ENCODE assay signal across 19 cellular contexts in genomic region chr3:53588122-53588521, GRCh38.
DNase-seq lines count a peak whose midpoint lies in the region; ATAC-seq and TF ChIP-seq lines count a peak whose summit lies in the region.
"Had no signal": no experiment of that assay in that cellular context is flagged by ENCODE, and none has a peak within 500 bp of the region (broad histone marks: within the 10 kb centered on the region; RNA-seq: fewer than 3 reads in every experiment).

No MANE protein-coding gene starts in this region.

- in situ Hi-C loops in mammary epithelial cell (cut with MboI; ENCODE audit: low sequenced_read_pairs in 2 of 2) = no loop called here

- no peaks in the 10 kb centered on the region for H3K4me1 Mint-ChIP-seq in MCF 10A (ENCODE audit: insufficient read depth, unreplicated experiment)
- no peaks in the 10 kb centered on the region for H3K4me1 Mint-ChIP-seq in stimulated activated effector memory CD8-positive, alpha-beta T cell treated with anti-CD3 and anti-CD28 coated beads, Interleukin-12 subunit alpha, Interleukin-12 subunit beta, amount 100 ng/mL, for 72 hours
- peaks cover 1% of the 10 kb centered on the region for H3K4me1 Mint-ChIP-seq in T-helper 2 cell treated with Interferon-gamma antibody and Interleukin-4, amounts not matched to agents 5 μg/mL and 100 μg/mL, for 36 hours (ENCODE audit: low read depth)

- POLR2A ChIA-PET in MCF 10A (lab: Yijun Ruan, JAX) = interaction anchor here (0.7 kb wide), 1 partner anchor 20 kb away, joined by 3 read pairs; no protein-coding TSS in a partner anchor

- H3K27me3 ChIP-seq in breast epithelium (no peaks in the 10 kb centered on the region), mammary epithelial cell (ENCODE audit: insufficient read depth, low read length) (no peaks in the 10 kb centered on the region), esophagus muscularis mucosa (no peaks in the 10 kb centered on the region)
- H3K27me3 ChIP-seq: SJSA1 had no signal

- no peaks in the 10 kb centered on the region for H3K36me3 ChIP-seq in breast epithelium
- no peaks in the 10 kb centered on the region for H3K36me3 ChIP-seq in mammary epithelial cell (ENCODE audit: insufficient read depth, low read length)
- no peaks in the 10 kb centered on the region for H3K36me3 ChIP-seq in esophagus muscularis mucosa
- H3K36me3 ChIP-seq: HAP-1, SJSA1 had no signal

- no peaks in the 10 kb centered on the region for H4K20me1 ChIP-seq in mammary epithelial cell (ENCODE audit: insufficient read depth, low read length)

- no peak overlapping the region for H2AFZ ChIP-seq in mammary epithelial cell (ENCODE audit: low read depth, low read length)
- H2AFZ ChIP-seq: GM23248, PC-9 had no signal

- H3K27me3 Mint-ChIP-seq in MCF 10A (ENCODE audit: insufficient read depth, unreplicated experiment) = peaks cover 24% of the 10 kb centered on the region
- H3K27me3 Mint-ChIP-seq in T-helper 2 cell treated with Interferon-gamma antibody and Interleukin-4, amounts not matched to agents 5 μg/mL and 100 μg/mL, for 36 hours (ENCODE audit: low read depth) = peaks cover 21% of the 10 kb centered on the region
- H3K27me3 Mint-ChIP-seq: B cell had no signal

- H3K36me3 Mint-ChIP-seq in MCF 10A (ENCODE audit: insufficient read depth, unreplicated experiment) = no peaks in the 10 kb centered on the region
- H3K36me3 Mint-ChIP-seq in stimulated activated effector memory CD8-positive, alpha-beta T cell treated with anti-CD3 and anti-CD28 coated beads, Interleukin-12 subunit alpha, Interleukin-12 subunit beta, amount 100 ng/mL, for 72 hours = no peaks in the 10 kb centered on the region
- H3K36me3 Mint-ChIP-seq in T-helper 2 cell treated with Interferon-gamma antibody and Interleukin-4, amounts not matched to agents 5 μg/mL and 100 μg/mL, for 36 hours (ENCODE audit: low read depth) = no peaks in the 10 kb centered on the region

- dilution Hi-C loops in mammary epithelial cell (cut with HindIII; ENCODE audit: low sequenced_read_pairs) = no loop called here

- H3K27ac ChIP-seq in breast epithelium (no peak overlapping the region), mammary epithelial cell (ENCODE audit: insufficient read depth, low read depth, low read length) (no peak overlapping the region), esophagus muscularis mucosa (replicated peaks in 1 of 4) (no peak overlapping the region)
- H3K27ac ChIP-seq: GM23248, PC-9, SJSA1 had no signal

- H3K4me1 ChIP-seq in breast epithelium (no peaks in the 10 kb centered on the region), mammary epithelial cell (ENCODE audit: insufficient read depth, low read length) (peaks cover 6% of the 10 kb centered on the region), esophagus muscularis mucosa (no peaks in the 10 kb centered on the region)
- H3K4me1 ChIP-seq: HAP-1, SJSA1 had no signal

- no peak overlapping the region for H3K4me2 ChIP-seq in mammary epithelial cell (ENCODE audit: insufficient read depth, low read depth, low read length)
- H3K4me2 ChIP-seq: PC-9 had no signal

- H3K4me3 ChIP-seq in breast epithelium (no peak overlapping the region), mammary epithelial cell (replicated peaks in 1 of 3; ENCODE audit: insufficient read depth in 1 of 3, low read depth in 2 of 3, low read length in 3 of 3) (no peak overlapping the region), esophagus muscularis mucosa (no peak overlapping the region)
- H3K4me3 ChIP-seq: GM23248, HAP-1, PC-9, SJSA1 had no signal

- no peaks in the 10 kb centered on the region for H3K9me3 Mint-ChIP-seq in MCF 10A (ENCODE audit: unreplicated experiment)
- no peaks in the 10 kb centered on the region for H3K9me3 Mint-ChIP-seq in stimulated activated effector memory CD8-positive, alpha-beta T cell treated with anti-CD3 and anti-CD28 coated beads, Interleukin-12 subunit alpha, Interleukin-12 subunit beta, amount 100 ng/mL, for 72 hours
- no peaks in the 10 kb centered on the region for H3K9me3 Mint-ChIP-seq in T-helper 2 cell treated with Interferon-gamma antibody and Interleukin-4, amounts not matched to agents 5 μg/mL and 100 μg/mL, for 36 hours

- CTCF ChIA-PET in MCF 10A (lab: Yijun Ruan, JAX) (interaction anchor here (0.6 to 0.7 kb wide), 2 partner anchors 8 to 18 kb away, joined by 3 read pairs; no protein-coding TSS in a partner anchor), mammary epithelial cell (lab: Charles Lee; ENCODE audit: low non-redundant PET) (no interaction called here)

- no peaks in the 10 kb centered on the region for H3K79me2 ChIP-seq in mammary epithelial cell (ENCODE audit: insufficient read depth, low read length)

- WGBS in mammary epithelial cell (ENCODE audit: low coverage, missing lambda C conversion rate) = 52% methylated on average over 3 of the region's 4 CpGs
- 100% methylated on average over 1 of the region's 4 CpGs for WGBS in esophagus muscularis mucosa

- no TSS peak for BruUV-seq in MCF 10A (replicated peaks; lab: Mats Ljungman, UMichigan)
- no TSS peak for BruUV-seq in mammary epithelial cell (replicated peaks; lab: Mats Ljungman, UMichigan)

- intact Hi-C loops in MCF 10A (cut with micrococcal nuclease) (no loop called here), breast epithelium (cut with DNase I; ENCODE audit: low total_unique reads) (no loop called here), mammary epithelial cell (cut with micrococcal nuclease) (no loop called here), esophagus muscularis mucosa (cut with DNase I) (no loop called here)

- no peaks in the 10 kb centered on the region for H3K9me3 ChIP-seq in breast epithelium
- H3K9me3 ChIP-seq in mammary epithelial cell (replicated peaks; ENCODE audit: insufficient read depth, low read length) = no peaks in the 10 kb centered on the region
- no peaks in the 10 kb centered on the region for H3K9me3 ChIP-seq in esophagus muscularis mucosa
- H3K9me3 ChIP-seq: HAP-1, SJSA1 had no signal

- no peak overlapping the region for H3K4me3 Mint-ChIP-seq in MCF 10A (ENCODE audit: unreplicated experiment)
- no peak overlapping the region for H3K4me3 Mint-ChIP-seq in stimulated activated effector memory CD8-positive, alpha-beta T cell treated with anti-CD3 and anti-CD28 coated beads, Interleukin-12 subunit alpha, Interleukin-12 subunit beta, amount 100 ng/mL, for 72 hours
- H3K4me3 Mint-ChIP-seq in T-helper 2 cell treated with Interferon-gamma antibody and Interleukin-4, amounts not matched to agents 5 μg/mL and 100 μg/mL, for 36 hours = no peak overlapping the region
- H3K4me3 Mint-ChIP-seq: B cell had no signal

- peak; percentile 4 for DNase-seq in MCF 10A (ENCODE audit: unreplicated experiment)
- no peak for DNase-seq in breast epithelium (ENCODE audit: low spot score in 2 of 2)
- peak; percentile 18 for DNase-seq in mammary epithelial cell
- DNase-seq in left kidney (ENCODE audit: low read depth, low spot score) = peak; percentile 50
- no peak for DNase-seq in stimulated activated effector memory CD8-positive, alpha-beta T cell treated with anti-CD3 and anti-CD28 coated beads, Interleukin-12 subunit alpha, Interleukin-12 subunit beta, amount 100 ng/mL, for 72 hours (ENCODE audit: low spot score in 2 of 2)
- no peak for DNase-seq in esophagus muscularis mucosa (ENCODE audit: extremely low spot score)
- no peak for DNase-seq in T-helper 2 cell treated with Interferon-gamma antibody and Interleukin-4, amounts not matched to agents 5 μg/mL and 100 μg/mL, for 36 hours (ENCODE audit: low spot score)
- DNase-seq: 8988T, EL, GM23248, NCI-H1105, NCI-H2081, NCI-H510A treated with DMSO at 0.1 percent for 48 hours, NCI-H82, PC-9 had no signal

- TF ChIP-seq POLR2A in breast epithelium (IDR thresholded peaks at IDR 0.05) (no peak), esophagus muscularis mucosa (IDR thresholded peaks at IDR 0.05; ENCODE audit: low read depth) (no peak)

- no peak overlapping the region for H3K27ac Mint-ChIP-seq in MCF 10A (ENCODE audit: low read depth, unreplicated experiment)
- no peak overlapping the region for H3K27ac Mint-ChIP-seq in stimulated activated effector memory CD8-positive, alpha-beta T cell treated with anti-CD3 and anti-CD28 coated beads, Interleukin-12 subunit alpha, Interleukin-12 subunit beta, amount 100 ng/mL, for 72 hours
- H3K27ac Mint-ChIP-seq in T-helper 2 cell treated with Interferon-gamma antibody and Interleukin-4, amounts not matched to agents 5 μg/mL and 100 μg/mL, for 36 hours = no peak overlapping the region
- H3K27ac Mint-ChIP-seq: B cell had no signal

- TF ChIP-seq EP300 in esophagus muscularis mucosa (IDR thresholded peaks at IDR 0.05) = no peak

- no peak for TF ChIP-seq CTCF in MCF 10A (IDR thresholded peaks at IDR 0.05; ENCODE audit: unreplicated experiment)
- no peak for TF ChIP-seq CTCF in breast epithelium (IDR thresholded peaks at IDR 0.05)
- TF ChIP-seq CTCF in mammary epithelial cell (conservative IDR thresholded peaks at IDR 0.05 in 1 of 2, IDR thresholded peaks at IDR 0.05 in 1 of 2; ENCODE audit: extremely low read depth in 1 of 2, insufficient read depth in 1 of 2, low read depth in 1 of 2, low read length in 2 of 2) = no peak
- TF ChIP-seq CTCF in esophagus muscularis mucosa (IDR thresholded peaks at IDR 0.05) = no peak

- ATAC-seq in stimulated activated effector memory CD8-positive, alpha-beta T cell treated with anti-CD3 and anti-CD28 coated beads, Interleukin-12 subunit alpha, Interleukin-12 subunit beta, amount 100 ng/mL, for 72 hours = peak; percentile 14
- ATAC-seq in HG02981 (IDR thresholded peaks at IDR 0.05; ENCODE audit: unreplicated experiment) = no peak

- no peak overlapping the region for H3K9ac ChIP-seq in mammary epithelial cell (ENCODE audit: insufficient read depth, low read length)
- H3K9ac ChIP-seq: GM23248 had no signal

Comparison
In these comparisons a context has a peak if more than half of its experiments do, and no peak if none do; other contexts are left out.
1. DNase-seq: peak in MCF 10A (single experiment), mammary epithelial cell (single experiment) and left kidney (single experiment); none in breast epithelium (0 of 2), stimulated activated effector memory CD8-positive, alpha-beta T cell treated with anti-CD3 and anti-CD28 coated beads, Interleukin-12 subunit alpha, Interleukin-12 subunit beta, amount 100 ng/mL, for 72 hours (0 of 2), esophagus muscularis mucosa (single experiment) and T-helper 2 cell treated with Interferon-gamma antibody and Interleukin-4, amounts not matched to agents 5 μg/mL and 100 μg/mL, for 36 hours (single experiment).